In the genomic region with DNA sequence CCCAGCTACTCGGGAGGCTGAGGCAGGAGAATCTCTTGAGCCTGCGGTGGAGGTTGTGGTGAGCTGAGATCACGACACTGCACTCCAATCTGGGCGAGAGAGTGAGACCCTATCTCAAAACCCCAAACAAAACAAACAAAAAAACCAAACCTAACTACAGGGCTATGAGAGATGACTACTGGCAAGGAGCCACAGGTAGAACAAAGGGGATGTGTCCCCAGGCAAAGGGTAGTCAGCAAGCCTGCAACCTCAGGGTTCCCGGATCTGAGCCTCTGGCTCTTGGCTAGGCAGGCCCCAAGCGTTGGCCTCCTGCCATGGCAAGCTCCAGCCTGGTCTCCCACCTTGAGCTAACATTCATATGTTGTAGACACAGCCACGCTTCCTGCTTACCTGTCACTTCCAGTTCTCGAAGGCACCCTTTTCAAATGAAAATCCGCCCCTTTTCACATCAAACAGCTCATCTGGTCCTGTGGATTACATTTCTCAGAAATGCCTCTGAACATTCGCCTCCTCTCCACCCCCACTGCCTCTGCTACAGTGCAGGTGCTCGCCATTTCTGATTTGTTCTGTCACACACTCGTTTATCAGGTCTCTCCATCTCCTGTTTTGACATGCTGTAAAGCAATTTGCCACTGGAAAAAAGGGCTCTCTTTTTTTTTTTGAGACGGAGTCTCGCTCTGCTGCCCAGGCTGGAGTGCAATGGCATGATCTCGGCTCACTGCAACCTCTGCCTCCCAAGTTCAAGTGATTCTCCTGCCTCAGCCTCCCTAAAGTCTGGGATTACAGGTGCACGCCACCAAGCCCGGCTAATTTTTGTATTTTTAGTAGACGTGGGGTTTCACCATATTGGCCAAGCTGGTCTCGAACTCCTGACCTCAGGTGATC, we compare ENCODE assay signal across 1 cellular context.
TF ChIP-seq lines count a peak whose summit lies in the region.

No MANE protein-coding gene starts in this region.

TF ChIP-seq in HepG2, 621 proteins besides CTCF, POLR2A, EP300 and RAD21 (continued from another document and continues in another):
- TF ChIP-seq, protein P1, sequence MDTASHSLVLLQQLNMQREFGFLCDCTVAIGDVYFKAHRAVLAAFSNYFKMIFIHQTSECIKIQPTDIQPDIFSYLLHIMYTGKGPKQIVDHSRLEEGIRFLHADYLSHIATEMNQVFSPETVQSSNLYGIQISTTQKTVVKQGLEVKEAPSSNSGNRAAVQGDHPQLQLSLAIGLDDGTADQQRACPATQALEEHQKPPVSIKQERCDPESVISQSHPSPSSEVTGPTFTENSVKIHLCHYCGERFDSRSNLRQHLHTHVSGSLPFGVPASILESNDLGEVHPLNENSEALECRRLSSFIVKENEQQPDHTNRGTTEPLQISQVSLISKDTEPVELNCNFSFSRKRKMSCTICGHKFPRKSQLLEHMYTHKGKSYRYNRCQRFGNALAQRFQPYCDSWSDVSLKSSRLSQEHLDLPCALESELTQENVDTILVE (CRISPR knock-in tag; IDR thresholded peaks at IDR 0.05) = no peak
- TF ChIP-seq, protein P2, sequence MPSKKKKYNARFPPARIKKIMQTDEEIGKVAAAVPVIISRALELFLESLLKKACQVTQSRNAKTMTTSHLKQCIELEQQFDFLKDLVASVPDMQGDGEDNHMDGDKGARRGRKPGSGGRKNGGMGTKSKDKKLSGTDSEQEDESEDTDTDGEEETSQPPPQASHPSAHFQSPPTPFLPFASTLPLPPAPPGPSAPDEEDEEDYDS (CRISPR knock-in tag; IDR thresholded peaks at IDR 0.05) = peak; percentile 50; the same call in 1 of the 2 replicates
- no peak; the same call in 1 of the 2 replicates for TF ChIP-seq DPF2 (CRISPR knock-in tag; IDR thresholded peaks at IDR 0.05; ENCODE audit: borderline replicate concordance, low read depth)
- no peak for TF ChIP-seq REL (CRISPR knock-in tag; conservative IDR thresholded peaks at IDR 0.05)
- peak; percentile 54 for TF ChIP-seq HMG20B (CRISPR knock-in tag; conservative IDR thresholded peaks at IDR 0.05)
- peak; percentile 36 for TF ChIP-seq HNF4A (CRISPR knock-in tag; IDR thresholded peaks at IDR 0.05)
- no peak for TF ChIP-seq NKX3-1 (CRISPR knock-in tag; IDR thresholded peaks at IDR 0.05)
- TF ChIP-seq XRCC5 (optimal IDR thresholded peaks at IDR 0.05; ENCODE audit: low read length) = peak; percentile 84
- TF ChIP-seq NPAS2 (CRISPR knock-in tag; IDR thresholded peaks at IDR 0.05; ENCODE audit: borderline replicate concordance) = no peak
- TF ChIP-seq ZNF557 (CRISPR knock-in tag; IDR thresholded peaks at IDR 0.05) = 0 out of 2 replicates have a peak, but pooled peaks have one; percentile 54
- peak; percentile 95 for TF ChIP-seq ZNF331 (CRISPR knock-in tag; IDR thresholded peaks at IDR 0.05)
- peak; percentile 68; the same call in 1 of the 2 replicates for TF ChIP-seq ZBTB4 (CRISPR knock-in tag; IDR thresholded peaks at IDR 0.05; ENCODE audit: borderline replicate concordance)
- TF ChIP-seq U2AF1 (optimal IDR thresholded peaks at IDR 0.05; ENCODE audit: low read depth, low read length) = no peak
- TF ChIP-seq MYNN (CRISPR knock-in tag; IDR thresholded peaks at IDR 0.05; ENCODE audit: low read depth) = no peak
- TF ChIP-seq BRD4 (CRISPR knock-in tag; IDR thresholded peaks at IDR 0.05) = no peak
- TF ChIP-seq KDM5A (IDR thresholded peaks at IDR 0.05; ENCODE audit: borderline replicate concordance, low read length) = no peak
- TF ChIP-seq CEBPB (IDR thresholded peaks at IDR 0.05; ENCODE audit: borderline replicate concordance, low read depth, low read length) = no peak
- TF ChIP-seq POLR2AphosphoS5 (IDR thresholded peaks at IDR 0.05; ENCODE audit: low read depth, low read length) = no peak
- no peak for TF ChIP-seq SALL2 (CRISPR knock-in tag; IDR thresholded peaks at IDR 0.05)
- TF ChIP-seq MAFG (CRISPR knock-in tag; IDR thresholded peaks at IDR 0.05) = no peak
- TF ChIP-seq ZNF720 (CRISPR knock-in tag; IDR thresholded peaks at IDR 0.05) = no peak
- TF ChIP-seq KAT7 (CRISPR knock-in tag; IDR thresholded peaks at IDR 0.05; ENCODE audit: borderline replicate concordance) = no peak
- no peak for TF ChIP-seq ZNF256 (CRISPR knock-in tag; conservative IDR thresholded peaks at IDR 0.05)
- TF ChIP-seq CENPBD1 (CRISPR knock-in tag; IDR thresholded peaks at IDR 0.05; ENCODE audit: borderline replicate concordance, low read depth) = no peak
- no peak for TF ChIP-seq ZMAT5 (CRISPR knock-in tag; IDR thresholded peaks at IDR 0.05; ENCODE audit: borderline replicate concordance, low read depth)
- TF ChIP-seq ADNP (CRISPR knock-in tag; IDR thresholded peaks at IDR 0.05) = 0 out of 2 replicates have a peak, but pooled peaks have one; percentile 20
- TF ChIP-seq ZBTB7A (CRISPR knock-in tag; IDR thresholded peaks at IDR 0.05) = no peak
- TF ChIP-seq SIN3A (IDR thresholded peaks at IDR 0.05; ENCODE audit: borderline replicate concordance, low read depth, low read length) = no peak
- no peak for TF ChIP-seq TRIM24 (CRISPR knock-in tag; IDR thresholded peaks at IDR 0.05)
- peak; percentile 70; the same call in 1 of the 2 replicates for TF ChIP-seq ZNF451 (CRISPR knock-in tag; IDR thresholded peaks at IDR 0.05)
- TF ChIP-seq, protein P3, sequence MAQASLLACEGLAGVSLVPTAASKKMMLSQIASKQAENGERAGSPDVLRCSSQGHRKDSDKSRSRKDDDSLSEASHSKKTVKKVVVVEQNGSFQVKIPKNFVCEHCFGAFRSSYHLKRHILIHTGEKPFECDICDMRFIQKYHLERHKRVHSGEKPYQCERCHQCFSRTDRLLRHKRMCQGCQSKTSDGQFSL (CRISPR knock-in tag; IDR thresholded peaks at IDR 0.05) = no peak
- no peak for TF ChIP-seq PHF8 (CRISPR knock-in tag; IDR thresholded peaks at IDR 0.05)
- TF ChIP-seq, protein P4, sequence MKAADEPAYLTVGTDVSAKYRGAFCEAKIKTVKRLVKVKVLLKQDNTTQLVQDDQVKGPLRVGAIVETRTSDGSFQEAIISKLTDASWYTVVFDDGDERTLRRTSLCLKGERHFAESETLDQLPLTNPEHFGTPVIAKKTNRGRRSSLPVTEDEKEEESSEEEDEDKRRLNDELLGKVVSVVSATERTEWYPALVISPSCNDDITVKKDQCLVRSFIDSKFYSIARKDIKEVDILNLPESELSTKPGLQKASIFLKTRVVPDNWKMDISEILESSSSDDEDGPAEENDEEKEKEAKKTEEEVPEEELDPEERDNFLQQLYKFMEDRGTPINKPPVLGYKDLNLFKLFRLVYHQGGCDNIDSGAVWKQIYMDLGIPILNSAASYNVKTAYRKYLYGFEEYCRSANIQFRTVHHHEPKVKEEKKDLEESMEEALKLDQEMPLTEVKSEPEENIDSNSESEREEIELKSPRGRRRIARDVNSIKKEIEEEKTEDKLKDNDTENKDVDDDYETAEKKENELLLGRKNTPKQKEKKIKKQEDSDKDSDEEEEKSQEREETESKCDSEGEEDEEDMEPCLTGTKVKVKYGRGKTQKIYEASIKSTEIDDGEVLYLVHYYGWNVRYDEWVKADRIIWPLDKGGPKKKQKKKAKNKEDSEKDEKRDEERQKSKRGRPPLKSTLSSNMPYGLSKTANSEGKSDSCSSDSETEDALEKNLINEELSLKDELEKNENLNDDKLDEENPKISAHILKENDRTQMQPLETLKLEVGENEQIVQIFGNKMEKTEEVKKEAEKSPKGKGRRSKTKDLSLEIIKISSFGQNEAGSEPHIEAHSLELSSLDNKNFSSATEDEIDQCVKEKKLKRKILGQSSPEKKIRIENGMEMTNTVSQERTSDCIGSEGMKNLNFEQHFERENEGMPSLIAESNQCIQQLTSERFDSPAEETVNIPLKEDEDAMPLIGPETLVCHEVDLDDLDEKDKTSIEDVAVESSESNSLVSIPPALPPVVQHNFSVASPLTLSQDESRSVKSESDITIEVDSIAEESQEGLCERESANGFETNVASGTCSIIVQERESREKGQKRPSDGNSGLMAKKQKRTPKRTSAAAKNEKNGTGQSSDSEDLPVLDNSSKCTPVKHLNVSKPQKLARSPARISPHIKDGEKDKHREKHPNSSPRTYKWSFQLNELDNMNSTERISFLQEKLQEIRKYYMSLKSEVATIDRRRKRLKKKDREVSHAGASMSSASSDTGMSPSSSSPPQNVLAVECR (CRISPR knock-in tag; IDR thresholded peaks at IDR 0.05; ENCODE audit: borderline replicate concordance) = peak; percentile 63; the same call in 1 of the 2 replicates
- TF ChIP-seq, protein P5, sequence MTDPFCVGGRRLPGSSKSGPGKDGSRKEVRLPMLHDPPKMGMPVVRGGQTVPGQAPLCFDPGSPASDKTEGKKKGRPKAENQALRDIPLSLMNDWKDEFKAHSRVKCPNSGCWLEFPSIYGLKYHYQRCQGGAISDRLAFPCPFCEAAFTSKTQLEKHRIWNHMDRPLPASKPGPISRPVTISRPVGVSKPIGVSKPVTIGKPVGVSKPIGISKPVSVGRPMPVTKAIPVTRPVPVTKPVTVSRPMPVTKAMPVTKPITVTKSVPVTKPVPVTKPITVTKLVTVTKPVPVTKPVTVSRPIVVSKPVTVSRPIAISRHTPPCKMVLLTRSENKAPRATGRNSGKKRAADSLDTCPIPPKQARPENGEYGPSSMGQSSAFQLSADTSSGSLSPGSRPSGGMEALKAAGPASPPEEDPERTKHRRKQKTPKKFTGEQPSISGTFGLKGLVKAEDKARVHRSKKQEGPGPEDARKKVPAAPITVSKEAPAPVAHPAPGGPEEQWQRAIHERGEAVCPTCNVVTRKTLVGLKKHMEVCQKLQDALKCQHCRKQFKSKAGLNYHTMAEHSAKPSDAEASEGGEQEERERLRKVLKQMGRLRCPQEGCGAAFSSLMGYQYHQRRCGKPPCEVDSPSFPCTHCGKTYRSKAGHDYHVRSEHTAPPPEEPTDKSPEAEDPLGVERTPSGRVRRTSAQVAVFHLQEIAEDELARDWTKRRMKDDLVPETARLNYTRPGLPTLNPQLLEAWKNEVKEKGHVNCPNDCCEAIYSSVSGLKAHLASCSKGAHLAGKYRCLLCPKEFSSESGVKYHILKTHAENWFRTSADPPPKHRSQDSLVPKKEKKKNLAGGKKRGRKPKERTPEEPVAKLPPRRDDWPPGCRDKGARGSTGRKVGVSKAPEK (CRISPR knock-in tag; IDR thresholded peaks at IDR 0.05; ENCODE audit: borderline replicate concordance) = no peak
- TF ChIP-seq STAT5B (CRISPR knock-in tag; IDR thresholded peaks at IDR 0.05) = no peak
- TF ChIP-seq ZNF484 (CRISPR knock-in tag; IDR thresholded peaks at IDR 0.05; ENCODE audit: borderline replicate concordance, low read depth) = no peak
- no peak for TF ChIP-seq FIP1L1 (IDR thresholded peaks at IDR 0.05; ENCODE audit: borderline replicate concordance, insufficient read depth, low read depth, low read length)
- no peak for TF ChIP-seq KLF13 (CRISPR knock-in tag; IDR thresholded peaks at IDR 0.05)
- no peak for TF ChIP-seq HNRNPL (IDR thresholded peaks at IDR 0.05; ENCODE audit: low read depth, low read length)
- TF ChIP-seq ELF1 (CRISPR knock-in tag; IDR thresholded peaks at IDR 0.05) = peak; percentile 49
- TF ChIP-seq, protein P6, sequence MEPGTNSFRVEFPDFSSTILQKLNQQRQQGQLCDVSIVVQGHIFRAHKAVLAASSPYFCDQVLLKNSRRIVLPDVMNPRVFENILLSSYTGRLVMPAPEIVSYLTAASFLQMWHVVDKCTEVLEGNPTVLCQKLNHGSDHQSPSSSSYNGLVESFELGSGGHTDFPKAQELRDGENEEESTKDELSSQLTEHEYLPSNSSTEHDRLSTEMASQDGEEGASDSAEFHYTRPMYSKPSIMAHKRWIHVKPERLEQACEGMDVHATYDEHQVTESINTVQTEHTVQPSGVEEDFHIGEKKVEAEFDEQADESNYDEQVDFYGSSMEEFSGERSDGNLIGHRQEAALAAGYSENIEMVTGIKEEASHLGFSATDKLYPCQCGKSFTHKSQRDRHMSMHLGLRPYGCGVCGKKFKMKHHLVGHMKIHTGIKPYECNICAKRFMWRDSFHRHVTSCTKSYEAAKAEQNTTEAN (CRISPR knock-in tag; conservative IDR thresholded peaks at IDR 0.05) = peak; percentile 49; the same call in 1 of the 2 replicates
- no peak for TF ChIP-seq ISL2 (CRISPR knock-in tag; IDR thresholded peaks at IDR 0.05)
- TF ChIP-seq TARDBP (CRISPR knock-in tag; IDR thresholded peaks at IDR 0.05) = peak; percentile 68; the same call in 1 of the 2 replicates
- TF ChIP-seq ZNF234 (CRISPR knock-in tag; conservative IDR thresholded peaks at IDR 0.05) = no peak
- no peak for TF ChIP-seq SP140L (CRISPR knock-in tag; IDR thresholded peaks at IDR 0.05; ENCODE audit: borderline replicate concordance)
- TF ChIP-seq CSRNP1 (CRISPR knock-in tag; IDR thresholded peaks at IDR 0.05) = no peak
- peak; percentile 23 for TF ChIP-seq YY1 (IDR thresholded peaks at IDR 0.05; ENCODE audit: insufficient read depth, insufficient replicate concordance, low read depth, low read length)
